ENCODE assay signal across 1 cellular context in genomic region chr6:144149558-144149893, GRCh38.
TF ChIP-seq lines count a peak whose summit lies in the region.

No MANE protein-coding gene starts in this region.

TF ChIP-seq in endothelial cell of umbilical vein, 7 proteins besides CTCF, POLR2A, EP300 and RAD21 (continued from another document):
- no peak for TF ChIP-seq EZH2 (IDR thresholded peaks at IDR 0.05; ENCODE audit: borderline replicate concordance, low read depth, low read length, severe bottlenecking)
- no peak for TF ChIP-seq JUN (IDR thresholded peaks at IDR 0.05; ENCODE audit: borderline replicate concordance, insufficient read depth, insufficient read length, low read depth)
- TF ChIP-seq MYC (IDR thresholded peaks at IDR 0.05; ENCODE audit: low read depth, low read length), result no peak
